1 cellular context compared by ENCODE assay signal in the genomic region with DNA sequence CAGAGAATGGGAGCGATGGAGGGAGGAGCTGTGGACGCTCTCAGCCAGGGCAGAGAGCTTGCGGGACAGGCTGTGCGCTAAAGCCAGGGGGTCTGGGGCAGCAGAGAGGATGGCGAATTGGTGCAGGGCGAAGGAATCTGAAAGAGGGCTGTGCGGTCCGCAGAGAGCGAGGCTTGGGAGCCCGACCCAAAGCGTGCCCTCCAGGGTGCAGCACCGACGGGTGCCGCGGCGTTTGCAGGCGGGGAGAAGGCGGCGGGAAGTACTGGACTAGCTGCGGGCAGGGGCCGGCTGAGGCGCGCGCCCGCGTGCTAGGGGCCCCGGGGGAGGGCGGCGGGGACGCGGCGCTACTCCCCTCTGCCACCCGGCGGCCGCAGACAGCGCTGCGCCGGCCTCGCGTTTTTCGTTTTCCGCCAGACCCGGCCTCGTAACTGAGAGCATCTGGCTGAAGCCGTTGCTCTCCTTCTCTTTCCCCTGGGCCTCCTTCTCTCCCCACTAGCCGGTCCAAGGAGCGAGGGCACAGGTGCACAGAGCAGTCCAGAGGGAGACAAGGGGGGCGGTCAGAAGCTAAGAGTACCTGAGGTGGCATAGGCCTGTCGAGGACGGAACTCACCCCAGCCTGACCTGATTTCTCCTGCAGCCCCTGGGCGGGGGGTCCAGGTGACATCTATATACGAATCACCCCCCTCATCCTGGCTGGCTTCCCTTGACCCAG.
A peak's percentile ranks its signal among the peaks of the same experiment; 100 is the strongest.
TF ChIP-seq lines count a peak whose summit lies in the region.

No MANE protein-coding gene starts in this region.

TF ChIP-seq in HepG2, 621 proteins besides CTCF, POLR2A, EP300 and RAD21 (continued from another document and continues in another):
- TF ChIP-seq, protein P1, sequence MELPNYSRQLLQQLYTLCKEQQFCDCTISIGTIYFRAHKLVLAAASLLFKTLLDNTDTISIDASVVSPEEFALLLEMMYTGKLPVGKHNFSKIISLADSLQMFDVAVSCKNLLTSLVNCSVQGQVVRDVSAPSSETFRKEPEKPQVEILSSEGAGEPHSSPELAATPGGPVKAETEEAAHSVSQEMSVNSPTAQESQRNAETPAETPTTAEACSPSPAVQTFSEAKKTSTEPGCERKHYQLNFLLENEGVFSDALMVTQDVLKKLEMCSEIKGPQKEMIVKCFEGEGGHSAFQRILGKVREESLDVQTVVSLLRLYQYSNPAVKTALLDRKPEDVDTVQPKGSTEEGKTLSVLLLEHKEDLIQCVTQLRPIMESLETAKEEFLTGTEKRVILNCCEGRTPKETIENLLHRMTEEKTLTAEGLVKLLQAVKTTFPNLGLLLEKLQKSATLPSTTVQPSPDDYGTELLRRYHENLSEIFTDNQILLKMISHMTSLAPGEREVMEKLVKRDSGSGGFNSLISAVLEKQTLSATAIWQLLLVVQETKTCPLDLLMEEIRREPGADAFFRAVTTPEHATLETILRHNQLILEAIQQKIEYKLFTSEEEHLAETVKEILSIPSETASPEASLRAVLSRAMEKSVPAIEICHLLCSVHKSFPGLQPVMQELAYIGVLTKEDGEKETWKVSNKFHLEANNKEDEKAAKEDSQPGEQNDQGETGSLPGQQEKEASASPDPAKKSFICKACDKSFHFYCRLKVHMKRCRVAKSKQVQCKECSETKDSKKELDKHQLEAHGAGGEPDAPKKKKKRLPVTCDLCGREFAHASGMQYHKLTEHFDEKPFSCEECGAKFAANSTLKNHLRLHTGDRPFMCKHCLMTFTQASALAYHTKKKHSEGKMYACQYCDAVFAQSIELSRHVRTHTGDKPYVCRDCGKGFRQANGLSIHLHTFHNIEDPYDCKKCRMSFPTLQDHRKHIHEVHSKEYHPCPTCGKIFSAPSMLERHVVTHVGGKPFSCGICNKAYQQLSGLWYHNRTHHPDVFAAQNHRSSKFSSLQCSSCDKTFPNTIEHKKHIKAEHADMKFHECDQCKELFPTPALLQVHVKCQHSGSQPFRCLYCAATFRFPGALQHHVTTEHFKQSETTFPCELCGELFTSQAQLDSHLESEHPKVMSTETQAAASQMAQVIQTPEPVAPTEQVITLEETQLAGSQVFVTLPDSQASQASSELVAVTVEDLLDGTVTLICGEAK (IDR thresholded peaks at IDR 0.05), result no peak
- TF ChIP-seq, protein P1 (CRISPR knock-in tag; IDR thresholded peaks at IDR 0.05), result 0 out of 2 replicates have a peak, but pooled peaks have one; percentile 18
- TF ChIP-seq PLRG1 (conservative IDR thresholded peaks at IDR 0.05) (no peak), MED1 (CRISPR knock-in tag; IDR thresholded peaks at IDR 0.05) (0 out of 2 replicates have a peak, but pooled peaks have one; percentile 12), PCBP1 (IDR thresholded peaks at IDR 0.05; ENCODE audit: borderline replicate concordance, low read depth, low read length) (no peak), ELF4 (CRISPR knock-in tag; IDR thresholded peaks at IDR 0.05; ENCODE audit: borderline replicate concordance) (no peak), ZKSCAN1 (IDR thresholded peaks at IDR 0.05; ENCODE audit: low read length) (no peak), TGIF2 (CRISPR knock-in tag; IDR thresholded peaks at IDR 0.05) (no peak), MIER3 (CRISPR knock-in tag; IDR thresholded peaks at IDR 0.05; ENCODE audit: borderline replicate concordance) (no peak), ZNF34 (CRISPR knock-in tag; IDR thresholded peaks at IDR 0.05; ENCODE audit: borderline replicate concordance) (no peak), HMG20B (CRISPR knock-in tag; conservative IDR thresholded peaks at IDR 0.05) (no peak), ZNF343 (CRISPR knock-in tag; IDR thresholded peaks at IDR 0.05) (no peak), SOX5 (CRISPR knock-in tag; IDR thresholded peaks at IDR 0.05; ENCODE audit: borderline replicate concordance) (no peak), ZNF83 (CRISPR knock-in tag; IDR thresholded peaks at IDR 0.05; ENCODE audit: borderline replicate concordance) (no peak), TCF12 (IDR thresholded peaks at IDR 0.05) (no peak), TCF12 (CRISPR knock-in tag; IDR thresholded peaks at IDR 0.05) (no peak), ZBTB7B (CRISPR knock-in tag; IDR thresholded peaks at IDR 0.05) (0 out of 2 replicates have a peak, but pooled peaks have one; percentile 14), HOXA3 (CRISPR knock-in tag; IDR thresholded peaks at IDR 0.05) (peak; percentile 64), PHB2 (IDR thresholded peaks at IDR 0.05; ENCODE audit: partially characterized antibody) (no peak)
- TF ChIP-seq, protein P2, sequence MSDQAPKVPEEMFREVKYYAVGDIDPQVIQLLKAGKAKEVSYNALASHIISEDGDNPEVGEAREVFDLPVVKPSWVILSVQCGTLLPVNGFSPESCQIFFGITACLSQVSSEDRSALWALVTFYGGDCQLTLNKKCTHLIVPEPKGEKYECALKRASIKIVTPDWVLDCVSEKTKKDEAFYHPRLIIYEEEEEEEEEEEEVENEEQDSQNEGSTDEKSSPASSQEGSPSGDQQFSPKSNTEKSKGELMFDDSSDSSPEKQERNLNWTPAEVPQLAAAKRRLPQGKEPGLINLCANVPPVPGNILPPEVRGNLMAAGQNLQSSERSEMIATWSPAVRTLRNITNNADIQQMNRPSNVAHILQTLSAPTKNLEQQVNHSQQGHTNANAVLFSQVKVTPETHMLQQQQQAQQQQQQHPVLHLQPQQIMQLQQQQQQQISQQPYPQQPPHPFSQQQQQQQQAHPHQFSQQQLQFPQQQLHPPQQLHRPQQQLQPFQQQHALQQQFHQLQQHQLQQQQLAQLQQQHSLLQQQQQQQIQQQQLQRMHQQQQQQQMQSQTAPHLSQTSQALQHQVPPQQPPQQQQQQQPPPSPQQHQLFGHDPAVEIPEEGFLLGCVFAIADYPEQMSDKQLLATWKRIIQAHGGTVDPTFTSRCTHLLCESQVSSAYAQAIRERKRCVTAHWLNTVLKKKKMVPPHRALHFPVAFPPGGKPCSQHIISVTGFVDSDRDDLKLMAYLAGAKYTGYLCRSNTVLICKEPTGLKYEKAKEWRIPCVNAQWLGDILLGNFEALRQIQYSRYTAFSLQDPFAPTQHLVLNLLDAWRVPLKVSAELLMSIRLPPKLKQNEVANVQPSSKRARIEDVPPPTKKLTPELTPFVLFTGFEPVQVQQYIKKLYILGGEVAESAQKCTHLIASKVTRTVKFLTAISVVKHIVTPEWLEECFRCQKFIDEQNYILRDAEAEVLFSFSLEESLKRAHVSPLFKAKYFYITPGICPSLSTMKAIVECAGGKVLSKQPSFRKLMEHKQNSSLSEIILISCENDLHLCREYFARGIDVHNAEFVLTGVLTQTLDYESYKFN (CRISPR knock-in tag; conservative IDR thresholded peaks at IDR 0.05), result no peak
- TF ChIP-seq, protein P3, sequence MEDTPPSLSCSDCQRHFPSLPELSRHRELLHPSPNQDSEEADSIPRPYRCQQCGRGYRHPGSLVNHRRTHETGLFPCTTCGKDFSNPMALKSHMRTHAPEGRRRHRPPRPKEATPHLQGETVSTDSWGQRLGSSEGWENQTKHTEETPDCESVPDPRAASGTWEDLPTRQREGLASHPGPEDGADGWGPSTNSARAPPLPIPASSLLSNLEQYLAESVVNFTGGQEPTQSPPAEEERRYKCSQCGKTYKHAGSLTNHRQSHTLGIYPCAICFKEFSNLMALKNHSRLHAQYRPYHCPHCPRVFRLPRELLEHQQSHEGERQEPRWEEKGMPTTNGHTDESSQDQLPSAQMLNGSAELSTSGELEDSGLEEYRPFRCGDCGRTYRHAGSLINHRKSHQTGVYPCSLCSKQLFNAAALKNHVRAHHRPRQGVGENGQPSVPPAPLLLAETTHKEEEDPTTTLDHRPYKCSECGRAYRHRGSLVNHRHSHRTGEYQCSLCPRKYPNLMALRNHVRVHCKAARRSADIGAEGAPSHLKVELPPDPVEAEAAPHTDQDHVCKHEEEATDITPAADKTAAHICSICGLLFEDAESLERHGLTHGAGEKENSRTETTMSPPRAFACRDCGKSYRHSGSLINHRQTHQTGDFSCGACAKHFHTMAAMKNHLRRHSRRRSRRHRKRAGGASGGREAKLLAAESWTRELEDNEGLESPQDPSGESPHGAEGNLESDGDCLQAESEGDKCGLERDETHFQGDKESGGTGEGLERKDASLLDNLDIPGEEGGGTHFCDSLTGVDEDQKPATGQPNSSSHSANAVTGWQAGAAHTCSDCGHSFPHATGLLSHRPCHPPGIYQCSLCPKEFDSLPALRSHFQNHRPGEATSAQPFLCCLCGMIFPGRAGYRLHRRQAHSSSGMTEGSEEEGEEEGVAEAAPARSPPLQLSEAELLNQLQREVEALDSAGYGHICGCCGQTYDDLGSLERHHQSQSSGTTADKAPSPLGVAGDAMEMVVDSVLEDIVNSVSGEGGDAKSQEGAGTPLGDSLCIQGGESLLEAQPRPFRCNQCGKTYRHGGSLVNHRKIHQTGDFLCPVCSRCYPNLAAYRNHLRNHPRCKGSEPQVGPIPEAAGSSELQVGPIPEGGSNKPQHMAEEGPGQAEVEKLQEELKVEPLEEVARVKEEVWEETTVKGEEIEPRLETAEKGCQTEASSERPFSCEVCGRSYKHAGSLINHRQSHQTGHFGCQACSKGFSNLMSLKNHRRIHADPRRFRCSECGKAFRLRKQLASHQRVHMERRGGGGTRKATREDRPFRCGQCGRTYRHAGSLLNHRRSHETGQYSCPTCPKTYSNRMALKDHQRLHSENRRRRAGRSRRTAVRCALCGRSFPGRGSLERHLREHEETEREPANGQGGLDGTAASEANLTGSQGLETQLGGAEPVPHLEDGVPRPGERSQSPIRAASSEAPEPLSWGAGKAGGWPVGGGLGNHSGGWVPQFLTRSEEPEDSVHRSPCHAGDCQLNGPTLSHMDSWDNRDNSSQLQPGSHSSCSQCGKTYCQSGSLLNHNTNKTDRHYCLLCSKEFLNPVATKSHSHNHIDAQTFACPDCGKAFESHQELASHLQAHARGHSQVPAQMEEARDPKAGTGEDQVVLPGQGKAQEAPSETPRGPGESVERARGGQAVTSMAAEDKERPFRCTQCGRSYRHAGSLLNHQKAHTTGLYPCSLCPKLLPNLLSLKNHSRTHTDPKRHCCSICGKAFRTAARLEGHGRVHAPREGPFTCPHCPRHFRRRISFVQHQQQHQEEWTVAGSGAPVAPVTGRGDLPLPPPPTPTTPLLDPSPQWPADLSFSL (CRISPR knock-in tag; IDR thresholded peaks at IDR 0.05), result no peak
- TF ChIP-seq, protein P4, sequence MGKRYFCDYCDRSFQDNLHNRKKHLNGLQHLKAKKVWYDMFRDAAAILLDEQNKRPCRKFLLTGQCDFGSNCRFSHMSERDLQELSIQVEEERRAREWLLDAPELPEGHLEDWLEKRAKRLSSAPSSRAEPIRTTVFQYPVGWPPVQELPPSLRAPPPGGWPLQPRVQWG (CRISPR knock-in tag; IDR thresholded peaks at IDR 0.05; ENCODE audit: borderline replicate concordance, low read depth), result no peak
- TF ChIP-seq, protein P5, sequence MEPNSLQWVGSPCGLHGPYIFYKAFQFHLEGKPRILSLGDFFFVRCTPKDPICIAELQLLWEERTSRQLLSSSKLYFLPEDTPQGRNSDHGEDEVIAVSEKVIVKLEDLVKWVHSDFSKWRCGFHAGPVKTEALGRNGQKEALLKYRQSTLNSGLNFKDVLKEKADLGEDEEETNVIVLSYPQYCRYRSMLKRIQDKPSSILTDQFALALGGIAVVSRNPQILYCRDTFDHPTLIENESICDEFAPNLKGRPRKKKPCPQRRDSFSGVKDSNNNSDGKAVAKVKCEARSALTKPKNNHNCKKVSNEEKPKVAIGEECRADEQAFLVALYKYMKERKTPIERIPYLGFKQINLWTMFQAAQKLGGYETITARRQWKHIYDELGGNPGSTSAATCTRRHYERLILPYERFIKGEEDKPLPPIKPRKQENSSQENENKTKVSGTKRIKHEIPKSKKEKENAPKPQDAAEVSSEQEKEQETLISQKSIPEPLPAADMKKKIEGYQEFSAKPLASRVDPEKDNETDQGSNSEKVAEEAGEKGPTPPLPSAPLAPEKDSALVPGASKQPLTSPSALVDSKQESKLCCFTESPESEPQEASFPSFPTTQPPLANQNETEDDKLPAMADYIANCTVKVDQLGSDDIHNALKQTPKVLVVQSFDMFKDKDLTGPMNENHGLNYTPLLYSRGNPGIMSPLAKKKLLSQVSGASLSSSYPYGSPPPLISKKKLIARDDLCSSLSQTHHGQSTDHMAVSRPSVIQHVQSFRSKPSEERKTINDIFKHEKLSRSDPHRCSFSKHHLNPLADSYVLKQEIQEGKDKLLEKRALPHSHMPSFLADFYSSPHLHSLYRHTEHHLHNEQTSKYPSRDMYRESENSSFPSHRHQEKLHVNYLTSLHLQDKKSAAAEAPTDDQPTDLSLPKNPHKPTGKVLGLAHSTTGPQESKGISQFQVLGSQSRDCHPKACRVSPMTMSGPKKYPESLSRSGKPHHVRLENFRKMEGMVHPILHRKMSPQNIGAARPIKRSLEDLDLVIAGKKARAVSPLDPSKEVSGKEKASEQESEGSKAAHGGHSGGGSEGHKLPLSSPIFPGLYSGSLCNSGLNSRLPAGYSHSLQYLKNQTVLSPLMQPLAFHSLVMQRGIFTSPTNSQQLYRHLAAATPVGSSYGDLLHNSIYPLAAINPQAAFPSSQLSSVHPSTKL (CRISPR knock-in tag; IDR thresholded peaks at IDR 0.05), result no peak
- TF ChIP-seq, protein P6, sequence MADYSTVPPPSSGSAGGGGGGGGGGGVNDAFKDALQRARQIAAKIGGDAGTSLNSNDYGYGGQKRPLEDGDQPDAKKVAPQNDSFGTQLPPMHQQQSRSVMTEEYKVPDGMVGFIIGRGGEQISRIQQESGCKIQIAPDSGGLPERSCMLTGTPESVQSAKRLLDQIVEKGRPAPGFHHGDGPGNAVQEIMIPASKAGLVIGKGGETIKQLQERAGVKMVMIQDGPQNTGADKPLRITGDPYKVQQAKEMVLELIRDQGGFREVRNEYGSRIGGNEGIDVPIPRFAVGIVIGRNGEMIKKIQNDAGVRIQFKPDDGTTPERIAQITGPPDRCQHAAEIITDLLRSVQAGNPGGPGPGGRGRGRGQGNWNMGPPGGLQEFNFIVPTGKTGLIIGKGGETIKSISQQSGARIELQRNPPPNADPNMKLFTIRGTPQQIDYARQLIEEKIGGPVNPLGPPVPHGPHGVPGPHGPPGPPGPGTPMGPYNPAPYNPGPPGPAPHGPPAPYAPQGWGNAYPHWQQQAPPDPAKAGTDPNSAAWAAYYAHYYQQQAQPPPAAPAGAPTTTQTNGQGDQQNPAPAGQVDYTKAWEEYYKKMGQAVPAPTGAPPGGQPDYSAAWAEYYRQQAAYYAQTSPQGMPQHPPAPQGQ (CRISPR knock-in tag; IDR thresholded peaks at IDR 0.05; ENCODE audit: borderline replicate concordance), result no peak
